Comparison of ENCODE assay signal across 27 cellular contexts in the genomic region with DNA sequence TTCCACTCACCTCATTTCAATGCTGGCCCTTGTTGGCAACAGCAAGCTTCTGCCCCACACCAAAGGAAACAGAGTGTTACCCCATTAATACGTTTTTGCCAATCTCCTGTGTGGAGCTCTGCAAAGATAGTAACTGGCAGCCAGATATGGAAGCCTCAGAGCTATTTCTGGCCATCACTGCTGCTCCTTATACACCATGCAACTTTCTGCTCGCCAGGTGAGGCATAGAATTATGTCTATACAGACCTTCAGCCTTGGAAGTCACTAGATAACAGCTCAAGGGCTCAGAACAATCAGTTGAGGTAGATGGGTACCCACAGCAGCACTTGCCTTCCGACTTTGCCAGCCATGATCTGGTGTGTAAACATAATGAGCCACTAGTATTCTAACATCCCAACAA.
"Had no signal": no experiment of that assay in that cellular context is flagged by ENCODE, and none has a peak within 500 bp of the region (broad histone marks: within the 10 kb centered on the region; RNA-seq: fewer than 3 reads in every experiment).

No MANE protein-coding gene starts in this region.

- H3K27me3 ChIP-seq: stomach, suprapubic skin, testis, thyroid gland, tibial artery, tibial nerve, transverse colon, upper lobe of left lung, upper lobe of right lung, uterus, vagina had no signal

- H3K27me3 Mint-ChIP-seq: stimulated activated memory B cell treated with anti-CD40 and anti-IgM and Interleukin-4, amounts not matched to agents 10 μg/mL and 1 μg/mL and 100 μg/mL, for 72 hours; stimulated activated naive B cell treated with anti-CD40 and anti-IgM and Interleukin-4, amounts not matched to agents 10 μg/mL and 1 μg/mL and 100 μg/mL, for 72 hours; stimulated activated naive CD8-positive, alpha-beta T cell treated with anti-CD3 and anti-CD28 coated beads, Interleukin-15, amount 100 ng/mL, for 72 hours; stimulated activated naive CD8-positive, alpha-beta T cell treated with anti-CD3 and anti-CD28 coated beads, Interleukin-15, Interleukin-2, amounts not matched to agents 100 ng/mL and 50 ng/mL, for 24 hours; type B pancreatic cell had no signal

- H3K4me3 Mint-ChIP-seq: stimulated activated effector memory CD8-positive, alpha-beta T cell treated with anti-CD3 and anti-CD28 coated beads, Interleukin-12 subunit alpha, Interleukin-12 subunit beta, amount 100 ng/mL, for 72 hours; stimulated activated memory B cell treated with anti-CD40 and anti-IgM and Interleukin-4, amounts not matched to agents 10 μg/mL and 1 μg/mL and 100 μg/mL, for 72 hours; stimulated activated naive B cell treated with anti-CD40 and anti-IgM and Interleukin-4, amounts not matched to agents 10 μg/mL and 1 μg/mL and 100 μg/mL, for 72 hours; stimulated activated naive CD8-positive, alpha-beta T cell treated with anti-CD3 and anti-CD28 coated beads, Interleukin-15, amount 100 ng/mL, for 72 hours; stimulated activated naive CD8-positive, alpha-beta T cell treated with anti-CD3 and anti-CD28 coated beads, Interleukin-15, Interleukin-2, amounts not matched to agents 100 ng/mL and 50 ng/mL, for 24 hours; type B pancreatic cell had no signal

- H3K27ac Mint-ChIP-seq: stimulated activated effector memory CD8-positive, alpha-beta T cell treated with anti-CD3 and anti-CD28 coated beads, Interleukin-12 subunit alpha, Interleukin-12 subunit beta, amount 100 ng/mL, for 72 hours; stimulated activated memory B cell treated with anti-CD40 and anti-IgM and Interleukin-4, amounts not matched to agents 10 μg/mL and 1 μg/mL and 100 μg/mL, for 72 hours; stimulated activated naive B cell treated with anti-CD40 and anti-IgM and Interleukin-4, amounts not matched to agents 10 μg/mL and 1 μg/mL and 100 μg/mL, for 72 hours; stimulated activated naive CD8-positive, alpha-beta T cell treated with anti-CD3 and anti-CD28 coated beads, Interleukin-15, amount 100 ng/mL, for 72 hours; stimulated activated naive CD8-positive, alpha-beta T cell treated with anti-CD3 and anti-CD28 coated beads, Interleukin-15, Interleukin-2, amounts not matched to agents 100 ng/mL and 50 ng/mL, for 24 hours; type B pancreatic cell had no signal

- H3K36me3 ChIP-seq: stomach, suprapubic skin, thoracic aorta, thyroid gland, tibial artery, tibial nerve, transverse colon, upper lobe of left lung, upper lobe of right lung, uterus, vagina had no signal

- H3K4me1 ChIP-seq: stomach, suprapubic skin, testis, thyroid gland, tibial artery, tibial nerve, transverse colon, upper lobe of left lung, upper lobe of right lung, uterus, vagina had no signal

- H3K4me3 ChIP-seq: stomach, suprapubic skin, testis, thoracic aorta, thyroid gland, tibial artery, tibial nerve, transverse colon, upper lobe of left lung, upper lobe of right lung, uterus, vagina had no signal

- DNase-seq: stimulated activated CD4-positive, alpha-beta T cell treated with anti-CD3 and anti-CD28 coated beads, Interleukin-2, amount 100 ng/mL, for 48 hours; stimulated activated CD4-positive, alpha-beta T cell treated with anti-CD3 and anti-CD28 coated beads, Interleukin-4, amount 100 ng/mL, for 1 hour; stimulated activated CD4-positive, alpha-beta T cell treated with anti-CD3 and anti-CD28 coated beads, Interleukin-4, amount 100 ng/mL, for 24 hours; stimulated activated CD4-positive, alpha-beta T cell treated with anti-CD3 and anti-CD28 coated beads, Interleukin-4, amount 100 ng/mL, for 4 hours; stimulated activated CD8-positive, alpha-beta memory T cell treated with anti-CD3 and anti-CD28 coated beads, Interleukin-4, amount 100 ng/mL, for 48 hours; stimulated activated naive B cell treated with anti-CD40 and anti-IgM and Interleukin-4, amounts not matched to agents 10 μg/mL and 1 μg/mL and 100 μg/mL, for 72 hours; stimulated activated naive CD4-positive, alpha-beta T cell; stimulated activated naive CD4-positive, alpha-beta T cell treated with Interleukin-2 at 50 U/mL for 16 hours; stimulated activated naive CD8-positive, alpha-beta T cell treated with anti-CD3 and anti-CD28 coated beads, Interleukin-15, amount 100 ng/mL, for 72 hours; stimulated activated naive CD8-positive, alpha-beta T cell treated with anti-CD3 and anti-CD28 coated beads, Interleukin-15, Interleukin-2, amounts not matched to agents 100 U/mL and 50 U/mL, for 24 hours; stomach; substantia nigra; testis; thyroid gland; tibial artery; transverse colon; upper lobe of left lung; upper lobe of right lung; uterus had no signal

- H3K4me1 Mint-ChIP-seq: stimulated activated effector memory CD8-positive, alpha-beta T cell treated with anti-CD3 and anti-CD28 coated beads, Interleukin-12 subunit alpha, Interleukin-12 subunit beta, amount 100 ng/mL, for 72 hours; stimulated activated memory B cell treated with anti-CD40 and anti-IgM and Interleukin-4, amounts not matched to agents 10 μg/mL and 1 μg/mL and 100 μg/mL, for 72 hours; stimulated activated naive B cell treated with anti-CD40 and anti-IgM and Interleukin-4, amounts not matched to agents 10 μg/mL and 1 μg/mL and 100 μg/mL, for 72 hours; stimulated activated naive CD8-positive, alpha-beta T cell treated with anti-CD3 and anti-CD28 coated beads, Interleukin-15, amount 100 ng/mL, for 72 hours had no signal

- ATAC-seq: stimulated activated effector memory CD8-positive, alpha-beta T cell treated with anti-CD3 and anti-CD28 coated beads, Interleukin-12 subunit alpha, Interleukin-12 subunit beta, amount 100 ng/mL, for 72 hours; stimulated activated naive B cell treated with anti-CD40 and anti-IgM and Interleukin-4, amounts not matched to agents 10 μg/mL and 1 μg/mL and 100 μg/mL, for 72 hours; stimulated activated naive CD8-positive, alpha-beta T cell treated with anti-CD3 and anti-CD28 coated beads, Interleukin-15, amount 100 ng/mL, for 72 hours; stimulated activated naive CD8-positive, alpha-beta T cell treated with anti-CD3 and anti-CD28 coated beads, Interleukin-15, Interleukin-2, amounts not matched to agents 100 U/mL and 50 U/mL, for 24 hours; upper lobe of right lung had no signal

- H3K27ac ChIP-seq: stomach, suprapubic skin, testis, thoracic aorta, thyroid gland, tibial artery, tibial nerve, transverse colon, upper lobe of left lung, upper lobe of right lung, uterus, vagina had no signal

- H3K9me3 ChIP-seq: testis, thoracic aorta, thyroid gland, tibial artery, transverse colon, upper lobe of right lung, uterus, vagina had no signal

- H3K36me3 Mint-ChIP-seq: stimulated activated effector memory CD8-positive, alpha-beta T cell treated with anti-CD3 and anti-CD28 coated beads, Interleukin-12 subunit alpha, Interleukin-12 subunit beta, amount 100 ng/mL, for 72 hours; stimulated activated memory B cell treated with anti-CD40 and anti-IgM and Interleukin-4, amounts not matched to agents 10 μg/mL and 1 μg/mL and 100 μg/mL, for 72 hours; type B pancreatic cell had no signal
